Comparison of ENCODE assay signal across 32 cellular contexts in genomic region chr7:30858576-30858975, GRCh38. TPM values are rescaled to one million over a fixed set of nuclear protein-coding genes. Genes with fewer than 3 reads are reported as not detected.
"Had no signal": no experiment of that assay in that cellular context is flagged by ENCODE, and none has a peak within 500 bp of the region (broad histone marks: within the 10 kb centered on the region; RNA-seq: fewer than 3 reads in every experiment).

No MANE protein-coding gene starts in this region.

- ATAC-seq: activated CD8-positive, alpha-beta T cell treated with anti-CD3 and anti-CD28 coated beads for 36 hours; activated naive CD4-positive, alpha-beta T cell treated with anti-CD3 and anti-CD28 coated beads, Interleukin-2, amount 50 U/mL, for 72 hours; activated T-cell treated with anti-CD3 and anti-CD28 coated beads, Interleukin-2, amount 50 U/mL, for 4 hours; activated T-cell treated with anti-CD3 and anti-CD28 coated beads, Interleukin-2, amount 50 U/mL, for 72 hours; activated T-helper 17 cell treated with anti-CD3 and anti-CD28 coated beads, Interleukin-2, amount 50 U/mL, for 72 hours; body of pancreas had no signal

- H3K27ac ChIP-seq: adrenal gland, brain microvascular endothelial cell, breast epithelium, VCaP had no signal

- H3K27me3 ChIP-seq: adrenal gland, body of pancreas, brain microvascular endothelial cell, breast epithelium had no signal

- H3K4me1 ChIP-seq: adrenal gland, breast epithelium had no signal

- H3K4me3 ChIP-seq: adrenal gland, body of pancreas, breast epithelium had no signal

- H3K9me3 ChIP-seq: adrenal gland, body of pancreas, breast epithelium had no signal

- H3K36me3 ChIP-seq: adrenal gland, brain microvascular endothelial cell, breast epithelium had no signal

- DNase-seq: activated B cell treated with CpG ODN at 0.5 μM for 24 hours; activated CD4-positive, alpha-beta memory T cell treated with anti-CD3 and anti-CD28 coated beads for 36 hours; activated CD4-positive, alpha-beta T cell treated with anti-CD3 and anti-CD28 coated beads for 4 hours; activated CD4-positive, alpha-beta T cell treated with anti-CD3 and anti-CD28 coated beads, Interleukin-2, amount 10 ng/mL, durations not matched to agents 24 days and 14 days; activated CD4-positive, alpha-beta T cell treated with anti-CD3 and anti-CD28 coated beads, Interleukin-2, amount 50 U/mL, for 1 hour; activated CD4-positive, alpha-beta T cell treated with anti-CD3 and anti-CD28 coated beads, Interleukin-2, amount 50 U/mL, for 4 hours; activated CD4-positive, CD25-positive, alpha-beta regulatory T cell treated with anti-CD3 and anti-CD28 coated beads, Interleukin-2, amount 50 U/mL, for 72 hours; activated CD8-positive, alpha-beta memory T cell treated with anti-CD3 and anti-CD28 coated beads, Interleukin-2, amount 50 U/mL, for 4 hours; activated CD8-positive, alpha-beta T cell treated with anti-CD3 and anti-CD28 coated beads for 36 hours; activated effector memory CD4-positive, alpha-beta T cell treated with anti-CD3 and anti-CD28 coated beads, Interleukin-2, amount 50 U/mL, for 16 hours; activated gamma-delta T cell treated with Interleukin-2 at 50 U/mL for 16 hours; activated naive CD4-positive, alpha-beta T cell; activated naive CD4-positive, alpha-beta T cell treated with anti-CD3 and anti-CD28 coated beads for 36 hours; activated naive CD4-positive, alpha-beta T cell treated with anti-CD3 and anti-CD28 coated beads, Interleukin-2, amount 50 U/mL, for 16 hours; activated naive CD8-positive, alpha-beta T cell treated with anti-CD3 and anti-CD28 coated beads for 36 hours; activated T-cell treated with anti-CD3 and anti-CD28 coated beads for 4 hours; activated T-cell treated with anti-CD3 and anti-CD28 coated beads, Interleukin-2, amount 50 U/mL, for 1 hour; activated T-cell treated with anti-CD3 and anti-CD28 coated beads, Interleukin-2, amount 50 U/mL, for 4 hours; activated T-cell treated with anti-CD3 and anti-CD28 coated beads, Interleukin-2, amount 50 U/mL, for 72 hours; adrenal gland; amniotic stem cell; aorta; body of pancreas; brain microvascular endothelial cell; central memory CD4-positive, alpha-beta T cell; T-helper 1 cell; T-helper 2 cell; T-helper 9 cell had no signal

RNA-seq across cellular contexts. Expression of gene AQP1, which starts 53.1 kb away (rescaled TPM):
- total RNA-seq: activated CD4-positive, alpha-beta T cell treated with anti-CD3 and anti-CD28 coated beads, Interleukin-2, amount 10 ng/mL, durations not matched to agents 24 days and 14 days had no signal
